In genomic region chr19:584240-585001, GRCh38 we compare ENCODE assay signal across 9 cellular contexts. TPM values are rescaled to one million over a fixed set of nuclear protein-coding genes. Genes with fewer than 3 reads are reported as not detected.
DNase-seq lines count a peak whose midpoint lies in the region; ATAC-seq and TF ChIP-seq lines count a peak whose summit lies in the region.
"Had no signal": no experiment of that assay in that cellular context is flagged by ENCODE, and none has a peak within 500 bp of the region (broad histone marks: within the 10 kb centered on the region; RNA-seq: fewer than 3 reads in every experiment).

No MANE protein-coding gene starts in this region.

- no peak overlapping the region for H3K27ac Mint-ChIP-seq in neural progenitor cell
- H3K27ac Mint-ChIP-seq: dendritic cell treated with granulocyte-macrophage colony-stimulating factor and Interleukin-4, amounts not matched to agents 40 ng/mL and 50 ng/mL, for 4 days had no signal

- peak; percentile 68 for DNase-seq in GM12865 (ENCODE audit: low read depth)
- peak; percentile 35 for DNase-seq in NCI-H128 (lab: John Stamatoyannopoulos, UW; ENCODE audit: unreplicated experiment)
- peak; percentile 68 for DNase-seq in activated T-cell treated with anti-CD3 and anti-CD28 coated beads for 1 hour (ENCODE audit: low read depth)
- peak; percentile 32 for DNase-seq in epithelial cell of esophagus (ENCODE audit: low read depth)
- peak; percentile 82 for DNase-seq in neural progenitor cell (ENCODE audit: low spot score)
- no peak for DNase-seq in vagina (ENCODE audit: extremely low spot score in 2 of 2)

- peaks cover 89% of the 10 kb centered on the region for H4K20me1 ChIP-seq in neural progenitor cell (ENCODE audit: low read depth)

- peaks cover 7% of the 10 kb centered on the region for H3K4me1 Mint-ChIP-seq in neural progenitor cell

- H3K9me3 Mint-ChIP-seq in neural progenitor cell, result peaks cover 2% of the 10 kb centered on the region
- H3K9me3 Mint-ChIP-seq: dendritic cell treated with granulocyte-macrophage colony-stimulating factor and Interleukin-4, amounts not matched to agents 40 ng/mL and 50 ng/mL, for 4 days had no signal

- H3K36me3 ChIP-seq in neural progenitor cell (no peaks in the 10 kb centered on the region), vagina (peaks cover 0 to 28% of the 10 kb centered on the region in 2 donors)

- peaks cover 12% of the 10 kb centered on the region for H3K79me2 ChIP-seq in neural progenitor cell (ENCODE audit: low read depth)

- intact Hi-C loops in vagina (cut with DNase I), result no loop called here

- H3K27me3 ChIP-seq in neural progenitor cell (peaks cover 23% of the 10 kb centered on the region), vagina (peaks cover 9% of the 10 kb centered on the region)

- no peaks in the 10 kb centered on the region for H3K9me3 ChIP-seq in neural progenitor cell (ENCODE audit: low read depth)
- no peaks in the 10 kb centered on the region for H3K9me3 ChIP-seq in vagina

- H3K4me1 ChIP-seq in neural progenitor cell (no peaks in the 10 kb centered on the region), vagina (peaks cover 17% of the 10 kb centered on the region)

- H3K36me3 Mint-ChIP-seq in neural progenitor cell, result no peaks in the 10 kb centered on the region

- no peak overlapping the region for H2AFZ ChIP-seq in neural progenitor cell (replicated peaks)

- H3K27ac ChIP-seq in neural progenitor cell (peak overlapping the region; percentile 81), vagina (no peak overlapping the region)

- no peak overlapping the region for H3K4me3 ChIP-seq in GM12865 (ENCODE audit: low read depth, low read length)
- no peak overlapping the region for H3K4me3 ChIP-seq in epithelial cell of esophagus (ENCODE audit: low read length)
- no peak overlapping the region for H3K4me3 ChIP-seq in neural progenitor cell
- H3K4me3 ChIP-seq in vagina, result no peak overlapping the region

- ATAC-seq in HG02870 (IDR thresholded peaks at IDR 0.05; ENCODE audit: unreplicated experiment) (no peak), HG03354 (IDR thresholded peaks at IDR 0.05; ENCODE audit: poor library complexity, severe bottlenecking, unreplicated experiment) (no peak)

- H3K9ac ChIP-seq in neural progenitor cell, result no peak overlapping the region

- peaks cover 17% of the 10 kb centered on the region for H3K27me3 Mint-ChIP-seq in neural progenitor cell (ENCODE audit: insufficient read depth, low read depth)

- H3F3A ChIP-seq in neural progenitor cell (ENCODE audit: low read depth), result peaks cover 43% of the 10 kb centered on the region

- H3K4me3 Mint-ChIP-seq in neural progenitor cell, result peak overlapping the region; percentile 72
- H3K4me3 Mint-ChIP-seq: dendritic cell treated with granulocyte-macrophage colony-stimulating factor and Interleukin-4, amounts not matched to agents 40 ng/mL and 50 ng/mL, for 4 days had no signal

- TF ChIP-seq CTCF in GM12865 (IDR thresholded peaks at IDR 0.05; ENCODE audit: insufficient read depth, low read depth, low read length, missing control alignments), result peak; percentile 98
- TF ChIP-seq CTCF in epithelial cell of esophagus (IDR thresholded peaks at IDR 0.05; ENCODE audit: insufficient read depth, low read depth, low read length, missing control alignments), result peak; percentile 59
- peak; percentile 93 for TF ChIP-seq CTCF in neural progenitor cell (IDR thresholded peaks at IDR 0.05)
- TF ChIP-seq CTCF in vagina (IDR thresholded peaks at IDR 0.05), result peak; percentile 35 to 63 (median 41)

- no peak overlapping the region for H3K4me2 ChIP-seq in neural progenitor cell

- TF ChIP-seq POLR2A in vagina (IDR thresholded peaks at IDR 0.05), result no peak

RNA-seq across cellular contexts. Expression of gene HCN2, which starts 5.3 kb away (rescaled TPM):
- total RNA-seq in neural progenitor cell (ENCODE audit: low replicate concordance) (0.06 TPM in 1 of 2 replicates, not detected in the other), vagina (0.25 TPM)

RNA-seq across cellular contexts. Expression of gene BSG, which starts 12.0 kb away (rescaled TPM):
- total RNA-seq in neural progenitor cell (ENCODE audit: low replicate concordance) (330 and 913 TPM in 2 replicates), vagina (231 TPM)

RNA-seq across cellular contexts. Expression of gene GZMM, which starts 40.6 kb away (rescaled TPM):
- total RNA-seq in neural progenitor cell (ENCODE audit: low replicate concordance), result not detected in 2 replicates
- total RNA-seq in vagina, result not detected

RNA-seq across cellular contexts. Expression of gene POLRMT, which starts 48.9 kb away (rescaled TPM):
- total RNA-seq in neural progenitor cell (ENCODE audit: low replicate concordance), result 14.1 and 68.6 TPM in 2 replicates
- total RNA-seq in vagina, result 33.9 TPM

RNA-seq across cellular contexts. Expression of gene CDC34, which starts 52.9 kb away (rescaled TPM):
- total RNA-seq in neural progenitor cell (ENCODE audit: low replicate concordance) (42.5 and 92.6 TPM in 2 replicates), vagina (62.6 TPM)

Comparison
In these comparisons a context has a peak if more than half of its experiments do, and no peak if none do; other contexts are left out.
1. DNase-seq: peak in GM12865 (single experiment), NCI-H128 (single experiment), activated T-cell treated with anti-CD3 and anti-CD28 coated beads for 1 hour (single experiment), epithelial cell of esophagus (single experiment) and neural progenitor cell (single experiment); none in vagina (0 of 2).
2. CTCF ChIP-seq: peak in every context shown above with its lines; median percentile 98 in GM12865; 93 in neural progenitor cell; 59 in epithelial cell of esophagus; 41 in vagina.